In the genomic region with DNA sequence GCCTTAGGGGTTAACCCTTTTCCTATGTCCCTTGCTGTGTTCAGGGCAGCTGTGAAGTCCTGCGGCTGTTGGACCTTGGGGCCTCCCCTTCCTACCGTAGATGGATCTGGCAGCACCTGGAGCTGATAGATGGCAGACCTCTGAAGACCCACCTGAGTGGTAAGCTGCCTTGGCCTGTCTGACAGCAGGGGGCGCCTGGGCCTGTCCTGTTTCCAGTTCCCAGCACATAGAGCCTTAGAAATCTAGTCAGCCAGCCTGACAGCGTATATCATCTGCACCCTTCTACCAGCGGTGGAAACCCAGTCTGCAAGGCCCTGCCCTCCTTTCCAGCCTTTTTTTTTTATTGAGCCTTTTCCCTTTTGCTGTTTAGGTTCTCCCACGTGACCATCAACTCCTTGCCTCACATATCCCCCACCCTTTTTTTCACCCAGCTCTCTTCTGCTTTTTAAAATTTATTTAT, we compare ENCODE assay signal across 8 cellular contexts. TPM values are rescaled to one million over a fixed set of nuclear protein-coding genes. Genes with fewer than 3 reads are reported as not detected.
DNase-seq lines count a peak whose midpoint lies in the region; ATAC-seq and TF ChIP-seq lines count a peak whose summit lies in the region.

No MANE protein-coding gene starts in this region.

- no peak overlapping the region for H3K27ac ChIP-seq in left ventricle myocardium inferior (replicated peaks)

- H3K36me3 ChIP-seq in left ventricle myocardium inferior, result no peaks in the 10 kb centered on the region

- no peak overlapping the region for H3K4me3 ChIP-seq in left ventricle myocardium inferior

- no peaks in the 10 kb centered on the region for H3K27me3 ChIP-seq in left ventricle myocardium inferior (ENCODE audit: low read depth)

- peaks cover 3% of the 10 kb centered on the region for H3K4me1 ChIP-seq in left ventricle myocardium inferior

- intact Hi-C loops in left ventricle myocardium inferior (cut with micrococcal nuclease), result no loop called here

- peak; percentile 93 for TF ChIP-seq CTCF in GM12874 (IDR thresholded peaks at IDR 0.05; ENCODE audit: insufficient read depth, low read depth, low read length)
- TF ChIP-seq CTCF in left ventricle myocardium inferior (IDR thresholded peaks at IDR 0.05; ENCODE audit: borderline replicate concordance), result peak; percentile 93

- DNase-seq in NCI-H2029 (lab: John Stamatoyannopoulos, UW) (peak; percentile 73), T-helper 2 cell (peak; percentile 38 to 77 (median 71)), amniotic epithelial cell (ENCODE audit: low read depth) (peak; percentile 76), left ventricle myocardium inferior (peak; percentile 80), putamen (ENCODE audit: low spot score) (peak; percentile 74)

- H3K9me3 ChIP-seq in left ventricle myocardium inferior (replicated peaks), result peaks cover 6% of the 10 kb centered on the region

- ATAC-seq in GM21619 (IDR thresholded peaks at IDR 0.05; ENCODE audit: unreplicated experiment) (no peak), HG03045 (IDR thresholded peaks at IDR 0.05; ENCODE audit: unreplicated experiment) (no peak)

RNA-seq across cellular contexts. Expression of gene CNBD2, which starts 26.6 kb away (rescaled TPM):
- total RNA-seq in left ventricle myocardium inferior, result 3.7 TPM

RNA-seq across cellular contexts. Expression of gene SCAND1, which starts 40.7 kb away (rescaled TPM):
- total RNA-seq in left ventricle myocardium inferior, result 40.0 TPM
